ENCODE assay signal across 12 cellular contexts in the genomic region with DNA sequence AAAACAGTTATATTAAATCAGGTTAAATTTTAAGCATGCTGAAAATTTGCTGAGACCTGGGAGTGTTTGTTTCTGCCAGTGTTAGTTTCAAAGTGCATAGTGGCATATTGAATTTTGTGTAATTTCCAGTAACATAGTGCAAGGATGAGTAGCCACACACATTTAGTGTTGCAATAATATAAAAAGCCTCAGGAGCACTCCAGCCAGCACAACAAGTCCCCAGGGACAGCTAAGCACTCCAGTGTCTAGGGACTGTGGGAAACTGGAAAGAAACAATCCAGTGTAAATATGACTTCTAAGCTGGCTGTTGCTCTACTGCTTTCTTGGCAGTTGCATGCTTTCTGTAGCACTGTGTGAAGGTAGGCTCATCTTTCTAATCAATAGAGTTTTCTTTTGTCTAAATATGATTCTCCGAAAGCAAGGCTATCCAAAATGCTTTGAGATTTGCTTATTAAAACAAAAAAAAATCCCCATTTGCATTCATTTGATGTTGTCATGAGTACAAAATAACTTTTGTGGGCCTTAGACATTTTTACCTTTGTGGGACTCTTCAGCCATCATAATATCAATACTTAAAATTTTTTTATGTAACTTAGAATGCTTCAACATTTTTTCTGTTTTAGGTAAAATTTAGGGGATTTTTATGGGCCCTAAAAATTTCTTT. TPM values are rescaled to one million over a fixed set of nuclear protein-coding genes. Genes with fewer than 3 reads are reported as not detected.
A peak's percentile ranks its signal among the peaks of the same experiment; 100 is the strongest.
DNase-seq lines count a peak whose midpoint lies in the region; ATAC-seq, FAIRE-seq and TF ChIP-seq lines count a peak whose summit lies in the region.
"Had no signal": no experiment of that assay in that cellular context is flagged by ENCODE, and none has a peak within 500 bp of the region (broad histone marks: within the 10 kb centered on the region; RNA-seq: fewer than 3 reads in every experiment).

No MANE protein-coding gene starts in this region.

- ATAC-seq in GM19397 (IDR thresholded peaks at IDR 0.05; ENCODE audit: unreplicated experiment) = no peak
- ATAC-seq: activated CD4-positive, CD25-positive, alpha-beta regulatory T cell treated with anti-CD3 and anti-CD28 coated beads, Interleukin-2, amount 50 U/mL, for 24 hours; activated naive CD8-positive, alpha-beta T cell treated with anti-CD3 and anti-CD28 coated beads, Interleukin-2, amount 50 U/mL, for 24 hours had no signal

- H3K4me1 ChIP-seq in osteoblast (ENCODE audit: insufficient read depth, low read length) = peaks cover 9% of the 10 kb centered on the region

- no peak overlapping the region for H3K4me3 ChIP-seq in bronchial epithelial cell (ENCODE audit: low read depth, low read length)
- no peak overlapping the region for H3K4me3 ChIP-seq in osteoblast (ENCODE audit: insufficient read depth, low read length)

- no peak overlapping the region for H2AFZ ChIP-seq in osteoblast (ENCODE audit: low read length)

- no peaks in the 10 kb centered on the region for H3K79me2 ChIP-seq in osteoblast (ENCODE audit: insufficient read depth, low read length)

- H4K20me1 ChIP-seq in osteoblast (ENCODE audit: insufficient read depth, low read length) = no peaks in the 10 kb centered on the region

- H3K36me3 ChIP-seq in bronchial epithelial cell (ENCODE audit: control insufficient read depth, insufficient read depth, low read length) = no peaks in the 10 kb centered on the region
- no peaks in the 10 kb centered on the region for H3K36me3 ChIP-seq in osteoblast (ENCODE audit: insufficient read depth, low read length)

- TF ChIP-seq CTCF in bronchial epithelial cell (IDR thresholded peaks at IDR 0.05; ENCODE audit: insufficient read depth, low read length, severe bottlenecking) = no peak
- TF ChIP-seq CTCF in osteoblast (IDR thresholded peaks at IDR 0.05; ENCODE audit: extremely low read depth, low read depth, low read length) = no peak

- no peaks in the 10 kb centered on the region for H3K9me3 ChIP-seq in osteoblast (ENCODE audit: low read depth, low read length)

- peak overlapping the region; percentile 46 for H3K27ac ChIP-seq in osteoblast (ENCODE audit: low read depth, low read length)

- no peak overlapping the region for H3K4me2 ChIP-seq in osteoblast (ENCODE audit: insufficient read depth, low read length)

- H3K27me3 ChIP-seq in bronchial epithelial cell (ENCODE audit: control insufficient read depth, insufficient read depth, low read length) (no peaks in the 10 kb centered on the region), osteoblast (ENCODE audit: insufficient read depth, low read length) (no peaks in the 10 kb centered on the region)

- no peak for FAIRE-seq in bronchial epithelial cell (lab: Jason Lieb, UNC)

- DNase-seq in DMS79 treated with DMSO at 0.1 percent for 48 hours (lab: John Stamatoyannopoulos, UW) = peak; percentile 74
- peak; percentile 97 for DNase-seq in NCI-H187 treated with DMSO at 0.1 percent for 48 hours (lab: John Stamatoyannopoulos, UW)
- peak; percentile 10 for DNase-seq in bronchial epithelial cell (ENCODE audit: low read depth)
- no peak for DNase-seq in osteoblast (ENCODE audit: insufficient read length, low spot score, missing footprints)
- no peak for DNase-seq in activated CD4-positive, alpha-beta T cell treated with anti-CD3 and anti-CD28 coated beads for 48 hours
- no peak for DNase-seq in NCI-H774 (lab: John Stamatoyannopoulos, UW)
- DNase-seq in stimulated activated naive CD4-positive, alpha-beta T cell treated with Interleukin-2 at 50 U/mL for 16 hours (lab: John Stamatoyannopoulos, UW) = no peak
- DNase-seq: activated naive CD8-positive, alpha-beta T cell treated with anti-CD3 and anti-CD28 coated beads, Interleukin-2, amount 50 U/mL, for 24 hours; naive B cell; NCI-H2227 treated with DMSO at 0.1 percent for 48 hours had no signal

RNA-seq across cellular contexts. Expression of a gene that starts 24.2 kb away (rescaled TPM):
- total RNA-seq in bronchial epithelial cell (5.5 and 7.9 TPM in 2 replicates), osteoblast (0.59 and 1.1 TPM in 2 replicates)

RNA-seq across cellular contexts. Expression of a gene that starts 34.7 kb away (rescaled TPM):
- total RNA-seq in bronchial epithelial cell (24.2 and 29.0 TPM in 2 replicates), osteoblast (10.3 and 13.0 TPM in 2 replicates)

Comparison
In these comparisons a context has a peak if more than half of its experiments do, and no peak if none do; other contexts are left out.
1. DNase-seq: peak in DMS79 treated with DMSO at 0.1 percent for 48 hours (single experiment), NCI-H187 treated with DMSO at 0.1 percent for 48 hours (single experiment) and bronchial epithelial cell (single experiment); none in osteoblast (single experiment), activated CD4-positive, alpha-beta T cell treated with anti-CD3 and anti-CD28 coated beads for 48 hours (single experiment), NCI-H774 (single experiment) and stimulated activated naive CD4-positive, alpha-beta T cell treated with Interleukin-2 at 50 U/mL for 16 hours (single experiment).